ENCODE assay signal across 15 cellular contexts in genomic region chr18:45691816-45692179, GRCh38. TPM values are rescaled to one million over a fixed set of nuclear protein-coding genes. Genes with fewer than 3 reads are reported as not detected.
DNase-seq lines count a peak whose midpoint lies in the region; ATAC-seq, FAIRE-seq and TF ChIP-seq lines count a peak whose summit lies in the region.
"Had no signal": no experiment of that assay in that cellular context is flagged by ENCODE, and none has a peak within 500 bp of the region (broad histone marks: within the 10 kb centered on the region; RNA-seq: fewer than 3 reads in every experiment).

No MANE protein-coding gene starts in this region.

- H3K36me3 Mint-ChIP-seq in GM23338 (ENCODE audit: low read depth): peaks cover 37% of the 10 kb centered on the region
- no peaks in the 10 kb centered on the region for H3K36me3 Mint-ChIP-seq in T-helper 17 cell (ENCODE audit: low read depth)

- H3K27me3 Mint-ChIP-seq in GM23338 (ENCODE audit: insufficient read depth, low read depth, poor library complexity) (peaks cover 5% of the 10 kb centered on the region), T-helper 17 cell (peaks cover 5% of the 10 kb centered on the region)
- H3K27me3 Mint-ChIP-seq: CD8-positive, alpha-beta memory T cell; IgD-negative memory B cell had no signal

- no peaks in the 10 kb centered on the region for H3K79me2 ChIP-seq in DND-41 (ENCODE audit: insufficient read depth, low read length)
- H3K79me2 ChIP-seq in GM23338 (replicated peaks; ENCODE audit: insufficient read depth): no peaks in the 10 kb centered on the region
- no peaks in the 10 kb centered on the region for H3K79me2 ChIP-seq in HepG2 (ENCODE audit: insufficient read depth, low read length)

- H2AFZ ChIP-seq in DND-41 (ENCODE audit: low read depth, low read length): peak overlapping the region; percentile 57; the same call in 1 of the 2 replicates
- H2AFZ ChIP-seq in GM23338: peak overlapping the region; percentile 43; the same call in 1 of the 2 replicates
- no peak overlapping the region for H2AFZ ChIP-seq in HepG2 (ENCODE audit: low read length)

- no peaks in the 10 kb centered on the region for H3F3A ChIP-seq in GM23338 (replicated peaks; ENCODE audit: low read depth)

- H3K27ac Mint-ChIP-seq in GM23338 (no peak overlapping the region), T-helper 17 cell (no peak overlapping the region)

- TF ChIP-seq EP300 in HepG2 (IDR thresholded peaks at IDR 0.05; ENCODE audit: low read depth in 2 of 2, low read length in 2 of 2): no peak
- no peak for TF ChIP-seq EP300 in HepG2 (CRISPR knock-in tag; IDR thresholded peaks at IDR 0.05; ENCODE audit: borderline replicate concordance)

- H3K4me1 Mint-ChIP-seq in GM23338 (peaks cover 24% of the 10 kb centered on the region), T-helper 17 cell (peaks cover 32% of the 10 kb centered on the region)

- CTCF ChIA-PET in HepG2 (lab: Yijun Ruan, JAX; ENCODE audit: low intra/inter-chr PET ratio, low total read pairs): interaction anchor here (0.7 to 1.7 kb wide), 6 partner anchors 116 to 382 kb away, joined by 3 to 7 read pairs (median 4); no protein-coding TSS in a partner anchor

- TF ChIP-seq RAD21 in HepG2 (CRISPR knock-in tag; IDR thresholded peaks at IDR 0.05): no peak

- peak overlapping the region; percentile 60 for H3K27ac ChIP-seq in DND-41 (ENCODE audit: low read length)
- H3K27ac ChIP-seq in GM23338 (ENCODE audit: low read depth): no peak overlapping the region
- no peak overlapping the region for H3K27ac ChIP-seq in HepG2 (ENCODE audit: extremely low read length, insufficient read depth, low read length)
- H3K27ac ChIP-seq: GM23248 had no signal

- in situ Hi-C loops in HepG2 (cut with HindIII; ENCODE audit: extremely low pct_ligation_motif_present, low pct_unique_long_range_greater_than_20kb): loop anchor here (10.0 kb wide), 1 partner anchor 383 kb away; the partner anchor contains the start of gene PSTPIP2

- DNase-seq in DND-41: no peak
- no peak for DNase-seq in GM23338 (ENCODE audit: low spot score)
- no peak for DNase-seq in T-helper 17 cell
- DNase-seq in HepG2 (ENCODE audit: low spot score): no peak
- DNase-seq in cerebellar cortex (ENCODE audit: low spot score): no peak
- DNase-seq in stimulated activated CD4-positive, alpha-beta T cell treated with anti-CD3 and anti-CD28 coated beads, Interleukin-4, amount 100 ng/mL, for 1 hour: no peak
- DNase-seq in GM12892 (ENCODE audit: insufficient read length): no peak

- H3K4me3 ChIP-seq in DND-41 (ENCODE audit: low read depth in 1 of 2, low read length in 2 of 2) (no peak overlapping the region), GM23338 (no peak overlapping the region), HepG2 (replicated peaks in 1 of 3; ENCODE audit: insufficient read depth in 1 of 3, low read depth in 2 of 3, low read length in 3 of 3) (no peak overlapping the region)
- H3K4me3 ChIP-seq: GM23248 had no signal

- H3K9me3 Mint-ChIP-seq in GM23338: peaks cover 40% of the 10 kb centered on the region

- 0% methylated on average over 1 of the region's 7 CpGs for WGBS in HepG2 (ENCODE audit: low lambda C conversion rate)

- POLR2A ChIA-PET in HepG2 (lab: Yijun Ruan, JAX): no interaction called here

- H3K36me3 ChIP-seq in DND-41 (ENCODE audit: insufficient read depth, low read length) (no peaks in the 10 kb centered on the region), GM23338 (ENCODE audit: insufficient read depth) (no peaks in the 10 kb centered on the region), HepG2 (replicated peaks in 1 of 2; ENCODE audit: control insufficient read depth in 1 of 2, insufficient read depth in 2 of 2, low read length in 2 of 2) (no peaks in the 10 kb centered on the region)
- H3K36me3 ChIP-seq: BE2C had no signal

- H3K27me3 ChIP-seq in DND-41 (ENCODE audit: insufficient read depth, low read length, poor library complexity) (no peaks in the 10 kb centered on the region), GM23338 (ENCODE audit: insufficient read depth) (no peaks in the 10 kb centered on the region), HepG2 (ENCODE audit: control insufficient read depth in 1 of 2, insufficient read depth in 2 of 2, low read length in 2 of 2) (no peaks in the 10 kb centered on the region; a peak in 2 of 5 replicates)

- TF ChIP-seq POLR2A in HepG2 (IDR thresholded peaks at IDR 0.05; ENCODE audit: insufficient read depth in 1 of 2, low read depth in 2 of 2, low read length in 2 of 2) (no peak), GM12892 (IDR thresholded peaks at IDR 0.05; ENCODE audit: low read depth, low read length) (no peak)

- no peak for TF ChIP-seq CTCF in DND-41 (IDR thresholded peaks at IDR 0.05; ENCODE audit: borderline replicate concordance, extremely low read depth, low read length, poor library complexity, severe bottlenecking)
- no peak for TF ChIP-seq CTCF in GM23338 (conservative IDR thresholded peaks at IDR 0.05; ENCODE audit: low read depth in 2 of 2)
- TF ChIP-seq CTCF in HepG2 (CRISPR knock-in tag; IDR thresholded peaks at IDR 0.05): no peak

- H4K20me1 ChIP-seq in DND-41 (ENCODE audit: insufficient read depth, low read length) (no peaks in the 10 kb centered on the region), GM23338 (replicated peaks; ENCODE audit: insufficient read depth) (no peaks in the 10 kb centered on the region), HepG2 (ENCODE audit: insufficient read depth, low read length) (no peaks in the 10 kb centered on the region)

- no peak overlapping the region for H3K4me3 Mint-ChIP-seq in GM23338
- H3K4me3 Mint-ChIP-seq in T-helper 17 cell: peak overlapping the region; percentile 28

- no peak overlapping the region for H3K9ac ChIP-seq in DND-41 (ENCODE audit: low read depth, low read length)
- H3K9ac ChIP-seq in HepG2 (ENCODE audit: insufficient read depth, low read depth, low read length): no peak overlapping the region
- H3K9ac ChIP-seq: GM23248 had no signal

- ATAC-seq in DND-41 (ENCODE audit: insufficient read depth, low read depth): no peak
- no peak for ATAC-seq in GM23338
- no peak for ATAC-seq in T-helper 17 cell
- peak; percentile 26; the same call in 2 of the 3 replicates for ATAC-seq in HepG2
- ATAC-seq in GM19455 (IDR thresholded peaks at IDR 0.05; ENCODE audit: unreplicated experiment): no peak

- intact Hi-C loops in HepG2 (cut with micrococcal nuclease; ENCODE audit: unreplicated experiment): loop anchor here (1.0 to 5.0 kb wide), 4 partner anchors 160 to 382 kb away; partner anchors contain the start of gene EPG5

- no TSS peak for BruUV-seq in HepG2 (replicated peaks; lab: Mats Ljungman, UMichigan)

- FAIRE-seq in HepG2 (lab: Jason Lieb, UNC) (no peak), GM12892 (lab: Jason Lieb, UNC) (no peak)
- FAIRE-seq: A204.1 had no signal

- H3K4me2 ChIP-seq in DND-41 (ENCODE audit: insufficient read depth, low read length): no peak overlapping the region
- no peak overlapping the region for H3K4me2 ChIP-seq in GM23338
- H3K4me2 ChIP-seq in HepG2 (ENCODE audit: low read depth, low read length): no peak overlapping the region

- H3K9me2 ChIP-seq in GM23338 (ENCODE audit: insufficient read depth): no peaks in the 10 kb centered on the region

- H3K4me1 ChIP-seq in DND-41 (ENCODE audit: insufficient read depth, low read length): peaks cover 50% of the 10 kb centered on the region
- peaks cover 3% of the 10 kb centered on the region for H3K4me1 ChIP-seq in GM23338 (ENCODE audit: insufficient read depth)
- no peaks in the 10 kb centered on the region for H3K4me1 ChIP-seq in HepG2 (ENCODE audit: insufficient read depth, low read length)
- H3K4me1 ChIP-seq: BE2C, Caco-2 had no signal

- H3K9me3 ChIP-seq in DND-41 (ENCODE audit: insufficient read depth, low read length, severe bottlenecking) (no peaks in the 10 kb centered on the region), T-helper 17 cell (ENCODE audit: control insufficient read depth, low read length, poor library complexity, severe bottlenecking) (no peaks in the 10 kb centered on the region), HepG2 (ENCODE audit: low read length) (no peaks in the 10 kb centered on the region)
- H3K9me3 ChIP-seq: BE2C, Caco-2 had no signal

TF ChIP-seq in GM23338, 12 proteins besides CTCF, POLR2A, EP300 and RAD21 (continues in another document):
- TF ChIP-seq STAT1 (IDR thresholded peaks at IDR 0.05; ENCODE audit: unreplicated experiment): no peak

TF ChIP-seq in HepG2, 621 proteins besides CTCF, POLR2A, EP300 and RAD21 (continues in another document):
- TF ChIP-seq ETV6 (CRISPR knock-in tag; conservative IDR thresholded peaks at IDR 0.05) (no peak), ZNF124 (CRISPR knock-in tag; IDR thresholded peaks at IDR 0.05) (no peak), NFKB2 (CRISPR knock-in tag; IDR thresholded peaks at IDR 0.05; ENCODE audit: borderline replicate concordance) (no peak)

RNA-seq across cellular contexts. Expression of gene SLC14A1, which starts 32.2 kb away (rescaled TPM):
- total RNA-seq in GM23338 (2014; rRNA removed; shearing (Covaris generic)): 0.21 TPM in 1 of 2 replicates, not detected in the other
- 0.53 TPM in 1 of 2 replicates, not detected in the other for polyA plus RNA-seq in GM23338 (2016; fragmentation: Nextera tagmentation; extraction: Ambion mirVana)
- 1 to 10 TPM; 8.0 to 9.8 TPM for total RNA-seq in T-helper 17 cell
- not detected in 2 replicates for total RNA-seq in HepG2 (2016; rRNA removed; fragmentation: Illumina TruSeq; extraction: Trizol)
- not detected in 2 replicates for total RNA-seq in HepG2 (2016; cell fraction: cytosol; rRNA removed; fragmentation: Illumina TruSeq; extraction: Trizol; ENCODE audit: low read depth)
- total RNA-seq in HepG2 (2016; cell fraction: insoluble cytoplasmic fraction; rRNA removed; fragmentation: Illumina TruSeq; extraction: Trizol): not detected in 2 replicates
- not detected in 2 replicates for total RNA-seq in HepG2 (2016; cell fraction: membrane; rRNA removed; fragmentation: Illumina TruSeq; extraction: Trizol)
- total RNA-seq in HepG2 (2016; cell fraction: nucleus; rRNA removed; fragmentation: Illumina TruSeq; extraction: Trizol): not detected in 2 replicates
- polyA plus RNA-seq in HepG2 (2011; rRNA removed): not detected in 2 replicates
- not detected in 2 replicates for polyA plus RNA-seq in HepG2 (2011; cell fraction: cytosol; rRNA removed)
- polyA plus RNA-seq in HepG2 (2011; cell fraction: nucleus; rRNA removed): not detected in 2 replicates
- not detected in 2 replicates for polyA plus RNA-seq in HepG2 (2012)
- polyA plus RNA-seq in HepG2 (2016; cell fraction: cytosol; fragmentation: Illumina TruSeq; extraction: Trizol; ENCODE audit: low read depth): not detected in 2 replicates
- polyA plus RNA-seq in HepG2 (2016; cell fraction: insoluble cytoplasmic fraction; fragmentation: Illumina TruSeq; extraction: Trizol; ENCODE audit: low read depth): not detected in 2 replicates
- not detected in 2 replicates for polyA plus RNA-seq in HepG2 (2016; cell fraction: membrane; fragmentation: Illumina TruSeq; extraction: Trizol; ENCODE audit: low read depth)
- polyA plus RNA-seq in HepG2 (2016; cell fraction: nucleus; fragmentation: Illumina TruSeq; extraction: Trizol; ENCODE audit: insufficient read depth, low read depth): not detected in 2 replicates
- polyA minus RNA-seq in HepG2 (2011; rRNA and poly(A)+ RNA removed; ENCODE audit: low replicate concordance): not detected in 2 replicates
- polyA minus RNA-seq in HepG2 (2011; cell fraction: cytosol; rRNA and poly(A)+ RNA removed): not detected in 2 replicates
- polyA minus RNA-seq in HepG2 (2011; cell fraction: nucleus; rRNA and poly(A)+ RNA removed): not detected in 2 replicates
- 0.53 TPM for polyA plus RNA-seq in GM12892 (2012; ENCODE audit: missing spikeins)
- total RNA-seq: Caco-2, H7 had no signal
